Comparison of ENCODE assay signal across 26 cellular contexts in genomic region chr1:163120372-163120771, GRCh38. TPM values are rescaled to one million over a fixed set of nuclear protein-coding genes. Genes with fewer than 3 reads are reported as not detected.
"Had no signal": no experiment of that assay in that cellular context is flagged by ENCODE, and none has a peak within 500 bp of the region (broad histone marks: within the 10 kb centered on the region; RNA-seq: fewer than 3 reads in every experiment).

No MANE protein-coding gene starts in this region.

- H3K27ac ChIP-seq: epithelial cell of prostate, esophagus muscularis mucosa, foreskin keratinocyte, gastroesophageal sphincter, heart left ventricle, hepatocyte, neural progenitor cell, parathyroid adenoma, right lobe of liver, suprapubic skin, transverse colon, upper lobe of right lung, uterus had no signal

- H3K4me3 ChIP-seq: esophagus muscularis mucosa, gastroesophageal sphincter, heart left ventricle, hepatocyte, mucosa of descending colon, neural progenitor cell, right lobe of liver, smooth muscle cell, suprapubic skin, transverse colon, upper lobe of right lung, uterus had no signal

- H3K36me3 ChIP-seq: esophagus muscularis mucosa, gastroesophageal sphincter, heart left ventricle, neural progenitor cell, right lobe of liver, suprapubic skin, transverse colon, upper lobe of right lung had no signal

- DNase-seq: effector CD8-positive, alpha-beta T cell; endodermal cell; foreskin keratinocyte; heart left ventricle; kidney; mesenchymal stem cell; mucosa of descending colon; naive B cell; right lobe of liver; stimulated activated CD4-positive, alpha-beta T cell treated with anti-CD3 and anti-CD28 coated beads, Interleukin-12 subunit alpha, Interleukin-12 subunit beta, amount 100 ng/mL, for 4 hours; stimulated activated CD4-positive, alpha-beta T cell treated with anti-CD3 and anti-CD28 coated beads, Interleukin-1b, Interleukin-23, amount 100 ng/mL, for 48 hours; stimulated activated CD4-positive, alpha-beta T cell treated with anti-CD3 and anti-CD28 coated beads, Interleukin-4, amount 100 ng/mL, for 1 hour; stimulated activated CD8-positive, alpha-beta memory T cell treated with anti-CD3 and anti-CD28 coated beads, Interleukin-4, amount 100 ng/mL, for 48 hours; stimulated activated naive CD4-positive, alpha-beta T cell; stimulated activated naive CD8-positive, alpha-beta T cell treated with anti-CD3 and anti-CD28 coated beads, Interleukin-15, amount 100 ng/mL, for 72 hours; transverse colon; upper lobe of right lung; uterus had no signal

- H3K9me3 ChIP-seq: esophagus muscularis mucosa, gastroesophageal sphincter, heart left ventricle, mucosa of descending colon, right lobe of liver, suprapubic skin, transverse colon, upper lobe of right lung, uterus had no signal

- H3K4me1 ChIP-seq: foreskin keratinocyte, heart left ventricle, neural progenitor cell, parathyroid adenoma, right lobe of liver, suprapubic skin, transverse colon, upper lobe of right lung, uterus had no signal

- H3K27me3 ChIP-seq: esophagus muscularis mucosa, gastroesophageal sphincter, heart left ventricle, hepatocyte, neural progenitor cell, right lobe of liver, suprapubic skin, transverse colon, upper lobe of right lung, uterus had no signal

RNA-seq across cellular contexts. Expression of gene RGS4, which starts 51.2 kb away (rescaled TPM):
- total RNA-seq: suprapubic skin had no signal
